In genomic region chr2:186532891-186533290, GRCh38 we compare ENCODE assay signal across 20 cellular contexts. TPM values are rescaled to one million over a fixed set of nuclear protein-coding genes. Genes with fewer than 3 reads are reported as not detected.
DNase-seq lines count a peak whose midpoint lies in the region; ATAC-seq and TF ChIP-seq lines count a peak whose summit lies in the region.
"Had no signal": no experiment of that assay in that cellular context is flagged by ENCODE, and none has a peak within 500 bp of the region (broad histone marks: within the 10 kb centered on the region; RNA-seq: fewer than 3 reads in every experiment).

No MANE protein-coding gene starts in this region.

- no peaks in the 10 kb centered on the region for H3K79me2 ChIP-seq in GM23338 (replicated peaks; ENCODE audit: insufficient read depth)

- no peak for TF ChIP-seq CTCF in GM23338 (conservative IDR thresholded peaks at IDR 0.05; ENCODE audit: low read depth in 2 of 2)
- TF ChIP-seq CTCF in foreskin keratinocyte (conservative IDR thresholded peaks at IDR 0.05): no peak

- peak overlapping the region; percentile 39; the same call in 1 of the 2 replicates for H2AFZ ChIP-seq in GM23338

- no peaks in the 10 kb centered on the region for H3F3A ChIP-seq in GM23338 (replicated peaks; ENCODE audit: low read depth)

- no peaks in the 10 kb centered on the region for H3K36me3 ChIP-seq in GM23338 (ENCODE audit: insufficient read depth)
- H3K36me3 ChIP-seq: cardiac muscle cell, gastrocnemius medialis, thyroid gland had no signal

- H3K4me1 Mint-ChIP-seq in GM23338: no peaks in the 10 kb centered on the region
- H3K4me1 Mint-ChIP-seq in T-helper 2 cell treated with Interferon-gamma antibody and Interleukin-4, amounts not matched to agents 5 μg/mL and 100 μg/mL, for 36 hours (ENCODE audit: low read depth): no peaks in the 10 kb centered on the region
- H3K4me1 Mint-ChIP-seq: activated CD4-positive, alpha-beta T cell treated with anti-CD3 and anti-CD28 coated beads for 36 hours; activated naive CD8-positive, alpha-beta T cell treated with anti-CD3 and anti-CD28 coated beads, Interleukin-2, amount 10 ng/mL, durations not matched to agents 7 days and 5 days had no signal

- no peaks in the 10 kb centered on the region for H4K20me1 ChIP-seq in GM23338 (replicated peaks; ENCODE audit: insufficient read depth)

- H3K4me2 ChIP-seq in GM23338: no peak overlapping the region

- H3K9me3 Mint-ChIP-seq in GM23338: peaks cover 3% of the 10 kb centered on the region; the same call in 1 of the 3 replicates
- H3K9me3 Mint-ChIP-seq in T-helper 2 cell treated with Interferon-gamma antibody and Interleukin-4, amounts not matched to agents 5 μg/mL and 100 μg/mL, for 36 hours: no peaks in the 10 kb centered on the region
- H3K9me3 Mint-ChIP-seq: activated naive CD8-positive, alpha-beta T cell treated with anti-CD3 and anti-CD28 coated beads, Interleukin-2, amount 10 ng/mL, durations not matched to agents 7 days and 5 days had no signal

- H3K27me3 ChIP-seq in GM23338 (ENCODE audit: insufficient read depth) (no peaks in the 10 kb centered on the region), foreskin keratinocyte (no peaks in the 10 kb centered on the region)
- H3K27me3 ChIP-seq: cardiac muscle cell, gastrocnemius medialis, thyroid gland had no signal

- H3K4me3 Mint-ChIP-seq in GM23338: no peak overlapping the region
- no peak overlapping the region for H3K4me3 Mint-ChIP-seq in T-helper 2 cell treated with Interferon-gamma antibody and Interleukin-4, amounts not matched to agents 5 μg/mL and 100 μg/mL, for 36 hours
- H3K4me3 Mint-ChIP-seq: activated CD4-positive, alpha-beta T cell treated with anti-CD3 and anti-CD28 coated beads for 36 hours; activated naive CD8-positive, alpha-beta T cell treated with anti-CD3 and anti-CD28 coated beads, Interleukin-2, amount 10 ng/mL, durations not matched to agents 7 days and 5 days; nephron progenitor cell had no signal

- no peaks in the 10 kb centered on the region for H3K27me3 Mint-ChIP-seq in GM23338 (ENCODE audit: insufficient read depth, low read depth, poor library complexity)
- H3K27me3 Mint-ChIP-seq in T-helper 2 cell treated with Interferon-gamma antibody and Interleukin-4, amounts not matched to agents 5 μg/mL and 100 μg/mL, for 36 hours (ENCODE audit: low read depth): peaks cover 4% of the 10 kb centered on the region

- no peak for ATAC-seq in GM23338
- ATAC-seq in foreskin keratinocyte: peak; percentile 36
- ATAC-seq: activated CD4-positive, alpha-beta T cell treated with anti-CD3 and anti-CD28 coated beads for 36 hours; gastrocnemius medialis had no signal

- H3K27ac Mint-ChIP-seq in GM23338: no peak overlapping the region
- H3K27ac Mint-ChIP-seq in T-helper 2 cell treated with Interferon-gamma antibody and Interleukin-4, amounts not matched to agents 5 μg/mL and 100 μg/mL, for 36 hours: no peak overlapping the region
- H3K27ac Mint-ChIP-seq: activated CD4-positive, alpha-beta T cell treated with anti-CD3 and anti-CD28 coated beads for 36 hours; activated naive CD8-positive, alpha-beta T cell treated with anti-CD3 and anti-CD28 coated beads, Interleukin-2, amount 10 ng/mL, durations not matched to agents 7 days and 5 days; nephron progenitor cell had no signal

- H3K36me3 Mint-ChIP-seq in GM23338 (ENCODE audit: low read depth): no peaks in the 10 kb centered on the region
- H3K36me3 Mint-ChIP-seq in T-helper 2 cell treated with Interferon-gamma antibody and Interleukin-4, amounts not matched to agents 5 μg/mL and 100 μg/mL, for 36 hours (ENCODE audit: low read depth): no peaks in the 10 kb centered on the region
- H3K36me3 Mint-ChIP-seq: activated naive CD8-positive, alpha-beta T cell treated with anti-CD3 and anti-CD28 coated beads, Interleukin-2, amount 10 ng/mL, durations not matched to agents 7 days and 5 days had no signal

- no peaks in the 10 kb centered on the region for H3K4me1 ChIP-seq in GM23338 (ENCODE audit: insufficient read depth)
- H3K4me1 ChIP-seq in foreskin keratinocyte: no peaks in the 10 kb centered on the region

- H3K27ac ChIP-seq in GM23338 (ENCODE audit: low read depth) (no peak overlapping the region), foreskin keratinocyte (no peak overlapping the region)
- H3K27ac ChIP-seq: cardiac muscle cell, gastrocnemius medialis, thyroid gland had no signal

- DNase-seq in GM23338 (ENCODE audit: low spot score): no peak
- DNase-seq in astrocyte of the hippocampus (ENCODE audit: low read depth, low spot score): peak; percentile 16
- peak in 1 of 2 donors; percentile 37 for DNase-seq in foreskin keratinocyte
- peak; percentile 54 for DNase-seq in pulmonary artery endothelial cell (ENCODE audit: low read depth, low spot score)
- DNase-seq in MV-4-11 (lab: John Stamatoyannopoulos, UW): no peak
- DNase-seq in germinal center (ENCODE audit: low spot score): no peak
- DNase-seq in NCI-H1694 (lab: John Stamatoyannopoulos, UW): no peak
- DNase-seq in T-helper 2 cell treated with Interferon-gamma antibody and Interleukin-4, amounts not matched to agents 5 μg/mL and 100 μg/mL, for 36 hours (ENCODE audit: low spot score): no peak
- DNase-seq: activated CD4-positive, alpha-beta T cell treated with anti-CD3 and anti-CD28 coated beads for 36 hours; activated naive CD8-positive, alpha-beta T cell treated with anti-CD3 and anti-CD28 coated beads, Interleukin-2, amount 10 ng/mL, durations not matched to agents 7 days and 5 days; gastrocnemius medialis; NCI-H1105 treated with DMSO at 0.1 percent for 48 hours; NCI-H2107; NCI-H510A treated with DMSO at 0.1 percent for 48 hours; nephron progenitor cell; stimulated activated CD4-positive, alpha-beta T cell treated with anti-CD3 and anti-CD28 coated beads, Interleukin-2, amount 100 ng/mL, for 24 hours; stimulated activated naive CD4-positive, alpha-beta T cell treated with Interleukin-2 at 50 U/mL for 16 hours; SW 1271; thyroid gland had no signal

- no peak overlapping the region for H3K4me3 ChIP-seq in GM23338
- H3K4me3 ChIP-seq: cardiac muscle cell, gastrocnemius medialis, thyroid gland had no signal

- H3K9me2 ChIP-seq in GM23338 (ENCODE audit: insufficient read depth): no peaks in the 10 kb centered on the region

TF ChIP-seq in GM23338, 12 proteins besides CTCF, POLR2A, EP300 and RAD21:
- TF ChIP-seq ZNF114 (CRISPR knock-in tag; IDR thresholded peaks at IDR 0.05) (no peak), STAT1 (IDR thresholded peaks at IDR 0.05; ENCODE audit: unreplicated experiment) (no peak), ZNF331 (CRISPR knock-in tag; IDR thresholded peaks at IDR 0.05; ENCODE audit: low read depth) (no peak), POLR2AphosphoS5 (IDR thresholded peaks at IDR 0.05; ENCODE audit: low read depth) (no peak), EZH2 (IDR thresholded peaks at IDR 0.05; ENCODE audit: low read depth, unreplicated experiment) (no peak), NANOG (IDR thresholded peaks at IDR 0.05; ENCODE audit: borderline replicate concordance) (no peak), EZH2phosphoT487 (IDR thresholded peaks at IDR 0.05; ENCODE audit: unreplicated experiment) (no peak), REST (IDR thresholded peaks at IDR 0.05; ENCODE audit: unreplicated experiment) (no peak)
TF ChIP-seq in GM23338: peak in this region for 0.

RNA-seq across cellular contexts. Expression of gene ZC3H15, which starts 46.8 kb away (rescaled TPM):
- 75.0 and 75.6 TPM in 2 replicates for total RNA-seq in GM23338 (2014; rRNA removed; shearing (Covaris generic))
- polyA plus RNA-seq in GM23338 (2016; fragmentation: Nextera tagmentation; extraction: Ambion mirVana) (242 and 281 TPM in 2 replicates), foreskin keratinocyte (56.3 and 65.0 TPM in 2 replicates)
- total RNA-seq in foreskin keratinocyte (89.8 and 98.0 TPM in 2 replicates), pulmonary artery endothelial cell (67.7 and 103 TPM in 2 replicates)

RNA-seq across cellular contexts. Expression of gene ITGAV, which starts 57.0 kb away (rescaled TPM):
- 50.8 and 56.5 TPM in 2 replicates for total RNA-seq in GM23338 (2014; rRNA removed; shearing (Covaris generic))
- 8.0 and 9.1 TPM in 2 replicates for polyA plus RNA-seq in GM23338 (2016; fragmentation: Nextera tagmentation; extraction: Ambion mirVana)
- total RNA-seq in foreskin keratinocyte: 63.5 and 83.7 TPM in 2 replicates
- polyA plus RNA-seq in foreskin keratinocyte: 11.6 and 13.2 TPM in 2 replicates
- 448 and 492 TPM in 2 replicates for total RNA-seq in pulmonary artery endothelial cell

Comparison
In these comparisons a context has a peak if more than half of its experiments do, and no peak if none do; other contexts are left out.
1. DNase-seq: peak in astrocyte of the hippocampus (single experiment) and pulmonary artery endothelial cell (single experiment); none in GM23338 (single experiment), MV-4-11 (single experiment), germinal center (single experiment), NCI-H1694 (single experiment) and T-helper 2 cell treated with Interferon-gamma antibody and Interleukin-4, amounts not matched to agents 5 μg/mL and 100 μg/mL, for 36 hours (single experiment).